Comparison of ENCODE assay signal across 27 cellular contexts in genomic region chr13:39877134-39877533, GRCh38.
"Had no signal": no experiment of that assay in that cellular context is flagged by ENCODE, and none has a peak within 500 bp of the region (broad histone marks: within the 10 kb centered on the region; RNA-seq: fewer than 3 reads in every experiment).

No MANE protein-coding gene starts in this region.

- H3K36me3 ChIP-seq: breast epithelium, esophagus squamous epithelium, tibial artery had no signal

- H3K27me3 ChIP-seq: breast epithelium, esophagus squamous epithelium, tibial artery had no signal

- H3K4me3 Mint-ChIP-seq: activated naive CD4-positive, alpha-beta T cell treated with anti-CD3 and anti-CD28 coated beads, Interleukin-2, amount 10 ng/mL, durations not matched to agents 7 days and 5 days; activated naive CD8-positive, alpha-beta T cell treated with anti-CD3 and anti-CD28 coated beads, Interleukin-2, amount 50 U/mL, for 24 hours; nephron; T-cell had no signal

- DNase-seq: activated CD8-positive, alpha-beta memory T cell treated with anti-CD3 and anti-CD28 coated beads for 24 hours; activated CD8-positive, alpha-beta memory T cell treated with anti-CD3 and anti-CD28 coated beads, Interleukin-2, amount 50 U/mL, for 48 hours; activated effector memory CD4-positive, alpha-beta T cell treated with Interleukin-2 at 50 U/mL for 16 hours; activated naive CD4-positive, alpha-beta T cell treated with anti-CD3 and anti-CD28 coated beads, Interleukin-2, amount 10 ng/mL, durations not matched to agents 7 days and 5 days; activated naive CD8-positive, alpha-beta T cell treated with anti-CD3 and anti-CD28 coated beads, Interleukin-2, amount 50 U/mL, for 24 hours; activated T-cell treated with anti-CD3 and anti-CD28 coated beads, Interleukin-2, amount 50 U/mL, for 48 hours; anterior cingulate cortex; cerebellar nuclear complex; effector CD8-positive, alpha-beta T cell; esophagus squamous epithelium; foreskin fibroblast; hippocampal formation; islet precursor cell; left colon; mammary epithelial cell; midbrain; stimulated activated CD4-positive, alpha-beta T cell treated with anti-CD3 and anti-CD28 coated beads, Interleukin-12 subunit alpha, Interleukin-12 subunit beta, amount 100 ng/mL, for 4 hours; stimulated activated CD4-positive, alpha-beta T cell treated with anti-CD3 and anti-CD28 coated beads, Interleukin-1b, Interleukin-23, amount 100 ng/mL, for 48 hours; stimulated activated CD8-positive, alpha-beta memory T cell treated with anti-CD3 and anti-CD28 coated beads, Interleukin-4, amount 100 ng/mL, for 48 hours; stimulated activated naive CD4-positive, alpha-beta T cell treated with Interleukin-2 at 50 U/mL for 16 hours; substantia nigra; T-cell; T-helper 9 cell; tibial artery had no signal

- H3K36me3 Mint-ChIP-seq: activated naive CD4-positive, alpha-beta T cell treated with anti-CD3 and anti-CD28 coated beads, Interleukin-2, amount 10 ng/mL, durations not matched to agents 7 days and 5 days; T-cell had no signal

- H3K4me1 ChIP-seq: breast epithelium had no signal

- H3K4me1 Mint-ChIP-seq: activated naive CD4-positive, alpha-beta T cell treated with anti-CD3 and anti-CD28 coated beads, Interleukin-2, amount 10 ng/mL, durations not matched to agents 7 days and 5 days had no signal

- ATAC-seq: activated CD4-positive, CD25-positive, alpha-beta regulatory T cell treated with anti-CD3 and anti-CD28 coated beads, Interleukin-2, amount 50 U/mL, for 24 hours; activated naive CD8-positive, alpha-beta T cell treated with anti-CD3 and anti-CD28 coated beads, Interleukin-2, amount 50 U/mL, for 24 hours; left colon; T-cell had no signal

- H3K27ac Mint-ChIP-seq: activated naive CD4-positive, alpha-beta T cell treated with anti-CD3 and anti-CD28 coated beads, Interleukin-2, amount 10 ng/mL, durations not matched to agents 7 days and 5 days; activated naive CD8-positive, alpha-beta T cell treated with anti-CD3 and anti-CD28 coated beads, Interleukin-2, amount 50 U/mL, for 24 hours; T-cell had no signal

- H3K4me3 ChIP-seq: breast epithelium, esophagus squamous epithelium, tibial artery had no signal

- H3K9me3 ChIP-seq: breast epithelium, esophagus squamous epithelium, tibial artery had no signal

- H3K27ac ChIP-seq: breast epithelium, esophagus squamous epithelium, tibial artery had no signal
